In genomic region chr6:14910692-14911547, GRCh38 we compare ENCODE assay signal across 1 cellular context.
TF ChIP-seq lines count a peak whose summit lies in the region.

No MANE protein-coding gene starts in this region.

TF ChIP-seq in GM12878, 131 proteins besides CTCF, POLR2A, EP300 and RAD21 (continued from another document and continues in another):
- TF ChIP-seq HDGF (IDR thresholded peaks at IDR 0.05) (no peak), ATF2 (IDR thresholded peaks at IDR 0.05; ENCODE audit: low read length) (peak; percentile 94), NR2C2 (IDR thresholded peaks at IDR 0.05; ENCODE audit: borderline replicate concordance, control insufficient read depth, insufficient read length, low read depth) (no peak), PBX3 (IDR thresholded peaks at IDR 0.05; ENCODE audit: insufficient replicate concordance, low read depth, low read length) (peak; percentile 90), CEBPB (IDR thresholded peaks at IDR 0.05; ENCODE audit: borderline replicate concordance in 1 of 2, low read depth in 2 of 2, low read length in 2 of 2) (peak in 1 of 2 experiments; percentile 61; a peak in 1 of 4 replicates), E2F8 (IDR thresholded peaks at IDR 0.05; ENCODE audit: low read depth, partially characterized antibody) (no peak), POLR2AphosphoS2 (IDR thresholded peaks at IDR 0.05; ENCODE audit: low read depth, low read length) (no peak), NFXL1 (IDR thresholded peaks at IDR 0.05; ENCODE audit: borderline replicate concordance) (no peak), ZBTB40 (IDR thresholded peaks at IDR 0.05; ENCODE audit: borderline replicate concordance) (peak; percentile 48; the same call in 1 of the 2 replicates), CBX5 (IDR thresholded peaks at IDR 0.05; ENCODE audit: low read depth) (peak; percentile 76; the same call in 1 of the 2 replicates), PKNOX1 (IDR thresholded peaks at IDR 0.05) (peak; percentile 82), FOS (IDR thresholded peaks at IDR 0.05; ENCODE audit: borderline replicate concordance, extremely low read depth, insufficient read length) (no peak), ZNF207 (IDR thresholded peaks at IDR 0.05; ENCODE audit: borderline replicate concordance) (no peak), HCFC1 (IDR thresholded peaks at IDR 0.05; ENCODE audit: low read length) (no peak), POLR2AphosphoS5 (IDR thresholded peaks at IDR 0.05; ENCODE audit: low read length) (peak; percentile 32; the same call in 1 of the 2 replicates), ATF7 (IDR thresholded peaks at IDR 0.05; ENCODE audit: low read depth) (0 out of 2 replicates have a peak, but pooled peaks have one; percentile 29), ETV6 (conservative IDR thresholded peaks at IDR 0.05 in 1 of 2, IDR thresholded peaks at IDR 0.05 in 1 of 2; ENCODE audit: borderline replicate concordance in 1 of 2, low read depth in 1 of 2) (peak in 1 of 2 experiments; percentile 99; a peak in 2 of 4 replicates), BCL3 (IDR thresholded peaks at IDR 0.05; ENCODE audit: borderline replicate concordance, insufficient read depth, low read depth, low read length, poor library complexity, severe bottlenecking) (peak; percentile 68), HDAC6 (IDR thresholded peaks at IDR 0.05; ENCODE audit: unreplicated experiment) (no peak), IRF4 (IDR thresholded peaks at IDR 0.05; ENCODE audit: low read depth, low read length) (peak; percentile 95), SREBF1 (IDR thresholded peaks at IDR 0.05; ENCODE audit: low read length) (no peak), MXI1 (IDR thresholded peaks at IDR 0.05; ENCODE audit: low read depth, low read length) (no peak), SMAD1 (IDR thresholded peaks at IDR 0.05; ENCODE audit: low read depth, partially characterized antibody) (no peak), ZNF384 (IDR thresholded peaks at IDR 0.05; ENCODE audit: borderline replicate concordance, low read depth, low read length) (no peak), MEF2B (IDR thresholded peaks at IDR 0.05; ENCODE audit: partially characterized antibody, poor library complexity, severe bottlenecking) (peak; percentile 14), CREB1 (IDR thresholded peaks at IDR 0.05; ENCODE audit: low read depth) (0 out of 2 replicates have a peak, but pooled peaks have one; percentile 29), EED (IDR thresholded peaks at IDR 0.05; ENCODE audit: low read depth) (peak; percentile 100), ELK1 (IDR thresholded peaks at IDR 0.05; ENCODE audit: low read depth, low read length) (no peak), IRF3 (IDR thresholded peaks at IDR 0.05) (no peak), NRF1 (conservative IDR thresholded peaks at IDR 0.05; ENCODE audit: low read depth, low read length) (no peak), USF1 (IDR thresholded peaks at IDR 0.05; ENCODE audit: borderline replicate concordance, extremely low read length, insufficient read depth, low read depth, low read length) (no peak), TCF3 (IDR thresholded peaks at IDR 0.05; ENCODE audit: borderline replicate concordance, insufficient read depth, low read depth, low read length) (peak; percentile 99), USF2 (IDR thresholded peaks at IDR 0.05; ENCODE audit: borderline replicate concordance, low read depth, low read length) (no peak), ESRRA (IDR thresholded peaks at IDR 0.05; ENCODE audit: low read length) (no peak), CBX3 (IDR thresholded peaks at IDR 0.05; ENCODE audit: borderline replicate concordance, low read depth) (no peak), BCL11A (IDR thresholded peaks at IDR 0.05; ENCODE audit: low read depth, low read length) (peak; percentile 90), NFYA (IDR thresholded peaks at IDR 0.05; ENCODE audit: borderline replicate concordance, low read depth, low read length) (no peak), BCLAF1 (IDR thresholded peaks at IDR 0.05) (no peak), MYC (IDR thresholded peaks at IDR 0.05; ENCODE audit: insufficient read depth, insufficient read length, insufficient replicate concordance, low read length, severe bottlenecking) (no peak), PAX8 (IDR thresholded peaks at IDR 0.05) (no peak)
